10 cellular contexts compared by ENCODE assay signal in genomic region chr10:101495324-101495925, GRCh38.
DNase-seq lines count a peak whose midpoint lies in the region; ATAC-seq, FAIRE-seq and TF ChIP-seq lines count a peak whose summit lies in the region.
"Had no signal": no experiment of that assay in that cellular context is flagged by ENCODE, and none has a peak within 500 bp of the region (broad histone marks: within the 10 kb centered on the region; RNA-seq: fewer than 3 reads in every experiment).

No MANE protein-coding gene starts in this region.

- H3K4me1 Mint-ChIP-seq in astrocyte (ENCODE audit: low read depth, unreplicated experiment) = peaks cover 5% of the 10 kb centered on the region
- no peaks in the 10 kb centered on the region for H3K4me1 Mint-ChIP-seq in activated naive CD8-positive, alpha-beta T cell treated with anti-CD3 and anti-CD28 coated beads, Interleukin-2, amount 50 U/mL, for 24 hours

- DNase-seq in GM12864 (ENCODE audit: low read depth) = no peak
- peak; percentile 30 for DNase-seq in NB4 (ENCODE audit: low read depth)
- no peak for DNase-seq in astrocyte (ENCODE audit: low read depth)
- no peak for DNase-seq in mucosa of descending colon
- DNase-seq in KG1 (lab: John Stamatoyannopoulos, UW) = no peak
- DNase-seq in cerebellum (ENCODE audit: low spot score) = no peak
- no peak for DNase-seq in activated naive CD8-positive, alpha-beta T cell treated with anti-CD3 and anti-CD28 coated beads, Interleukin-2, amount 50 U/mL, for 24 hours
- DNase-seq: effector memory CD8-positive, alpha-beta T cell; H7 had no signal

- peak; percentile 33 for ATAC-seq in mucosa of descending colon
- no peak for ATAC-seq in activated naive CD8-positive, alpha-beta T cell treated with anti-CD3 and anti-CD28 coated beads, Interleukin-2, amount 50 U/mL, for 24 hours
- ATAC-seq: effector memory CD8-positive, alpha-beta T cell had no signal

- H3K4me1 ChIP-seq in astrocyte (ENCODE audit: insufficient read depth, low read length) = no peaks in the 10 kb centered on the region
- no peaks in the 10 kb centered on the region for H3K4me1 ChIP-seq in mucosa of descending colon (ENCODE audit: low read depth)

- H3K9me3 Mint-ChIP-seq in astrocyte (ENCODE audit: unreplicated experiment) = no peaks in the 10 kb centered on the region
- H3K9me3 Mint-ChIP-seq in activated naive CD8-positive, alpha-beta T cell treated with anti-CD3 and anti-CD28 coated beads, Interleukin-2, amount 50 U/mL, for 24 hours = no peaks in the 10 kb centered on the region
- H3K9me3 Mint-ChIP-seq: effector memory CD8-positive, alpha-beta T cell; T-helper 1 cell treated with Interleukin-12 subunit alpha and Interleukin-12 subunit beta and Interleukin-4 antibody, amounts not matched to agents 30 μg/mL and 1 μg/mL, for 36 hours had no signal

- no peak overlapping the region for H3K4me2 ChIP-seq in astrocyte (ENCODE audit: low read length)

- H3K36me3 ChIP-seq in astrocyte (ENCODE audit: insufficient read depth, low read length) = no peaks in the 10 kb centered on the region
- H3K36me3 ChIP-seq in mucosa of descending colon (ENCODE audit: low read depth) = no peaks in the 10 kb centered on the region

- no peak for FAIRE-seq in astrocyte (lab: Jason Lieb, UNC)

- H3K27me3 ChIP-seq in astrocyte (ENCODE audit: insufficient read depth, low read length) = no peaks in the 10 kb centered on the region

- H3K27ac Mint-ChIP-seq in astrocyte (ENCODE audit: unreplicated experiment) = no peak overlapping the region
- no peak overlapping the region for H3K27ac Mint-ChIP-seq in activated naive CD8-positive, alpha-beta T cell treated with anti-CD3 and anti-CD28 coated beads, Interleukin-2, amount 50 U/mL, for 24 hours
- H3K27ac Mint-ChIP-seq: effector memory CD8-positive, alpha-beta T cell; T-helper 1 cell treated with Interleukin-12 subunit alpha and Interleukin-12 subunit beta and Interleukin-4 antibody, amounts not matched to agents 30 μg/mL and 1 μg/mL, for 36 hours had no signal

- H3K27me3 Mint-ChIP-seq in astrocyte (ENCODE audit: low read depth, unreplicated experiment) = no peaks in the 10 kb centered on the region
- no peaks in the 10 kb centered on the region for H3K27me3 Mint-ChIP-seq in activated naive CD8-positive, alpha-beta T cell treated with anti-CD3 and anti-CD28 coated beads, Interleukin-2, amount 50 U/mL, for 24 hours
- H3K27me3 Mint-ChIP-seq: effector memory CD8-positive, alpha-beta T cell had no signal

- H2AFZ ChIP-seq in astrocyte (ENCODE audit: low read depth, low read length) = no peak overlapping the region

- TF ChIP-seq CTCF in GM12864 (IDR thresholded peaks at IDR 0.05; ENCODE audit: low read depth, low read length, missing control alignments) = peak; percentile 33
- peak; percentile 45 for TF ChIP-seq CTCF in NB4 (IDR thresholded peaks at IDR 0.05; ENCODE audit: low read depth, low read length)
- peak; percentile 15 for TF ChIP-seq CTCF in astrocyte (IDR thresholded peaks at IDR 0.05; ENCODE audit: insufficient read depth, low read depth, low read length)
- no peak for TF ChIP-seq CTCF in mucosa of descending colon (IDR thresholded peaks at IDR 0.05)

- no peak for TF ChIP-seq POLR2A in NB4 (IDR thresholded peaks at IDR 0.05; ENCODE audit: extremely low read depth, insufficient read length)

- intact Hi-C loops in mucosa of descending colon (cut with DNase I, micrococcal nuclease) = no loop called here

- H3K36me3 Mint-ChIP-seq in astrocyte (ENCODE audit: low read depth, unreplicated experiment) = peaks cover 4% of the 10 kb centered on the region
- no peaks in the 10 kb centered on the region for H3K36me3 Mint-ChIP-seq in activated naive CD8-positive, alpha-beta T cell treated with anti-CD3 and anti-CD28 coated beads, Interleukin-2, amount 50 U/mL, for 24 hours (ENCODE audit: low read depth)

- no peak overlapping the region for H3K4me3 ChIP-seq in GM12864 (ENCODE audit: low read depth, low read length)
- H3K4me3 ChIP-seq in NB4 (ENCODE audit: low read depth, low read length) = no peak overlapping the region
- no peak overlapping the region for H3K4me3 ChIP-seq in astrocyte (ENCODE audit: insufficient read depth, low read depth, low read length)
- H3K4me3 ChIP-seq in mucosa of descending colon = no peak overlapping the region

- H3K9ac ChIP-seq in astrocyte (ENCODE audit: low read length) = no peak overlapping the region

- no peaks in the 10 kb centered on the region for H3K79me2 ChIP-seq in astrocyte (ENCODE audit: insufficient read depth, low read length)

- H3K4me3 Mint-ChIP-seq in astrocyte (ENCODE audit: unreplicated experiment) = no peak overlapping the region
- H3K4me3 Mint-ChIP-seq in activated naive CD8-positive, alpha-beta T cell treated with anti-CD3 and anti-CD28 coated beads, Interleukin-2, amount 50 U/mL, for 24 hours = no peak overlapping the region
- H3K4me3 Mint-ChIP-seq: effector memory CD8-positive, alpha-beta T cell; T-helper 1 cell treated with Interleukin-12 subunit alpha and Interleukin-12 subunit beta and Interleukin-4 antibody, amounts not matched to agents 30 μg/mL and 1 μg/mL, for 36 hours had no signal

- H3K27ac ChIP-seq in astrocyte (ENCODE audit: low read depth, low read length) = no peak overlapping the region

- H3K9me3 ChIP-seq in astrocyte (ENCODE audit: insufficient read depth, low read depth, low read length) (no peaks in the 10 kb centered on the region), mucosa of descending colon (no peaks in the 10 kb centered on the region)

- H4K20me1 ChIP-seq in astrocyte (ENCODE audit: insufficient read depth, low read length) = peaks cover 7% of the 10 kb centered on the region
